ENCODE assay signal across 20 cellular contexts in the genomic region with DNA sequence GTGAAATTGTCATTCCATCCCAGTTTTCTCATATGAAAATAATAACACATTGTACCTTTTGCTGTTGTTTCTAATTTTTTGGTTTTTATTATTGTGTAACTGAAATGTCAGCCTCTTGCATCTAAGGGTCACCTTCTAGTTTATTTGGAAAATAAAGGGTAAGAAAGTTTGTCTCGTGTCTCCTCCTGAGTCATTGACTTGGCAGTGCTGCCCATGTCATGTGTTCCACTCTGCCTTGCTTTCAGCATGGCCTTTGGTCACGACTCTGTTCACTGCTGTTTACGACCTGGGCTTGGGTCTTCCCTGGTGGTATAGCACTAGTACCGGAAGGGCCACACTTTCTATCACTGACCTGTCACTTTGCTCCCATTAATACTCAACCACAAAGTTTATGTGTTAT.
DNase-seq lines count a peak whose midpoint lies in the region; ATAC-seq and TF ChIP-seq lines count a peak whose summit lies in the region.
"Had no signal": no experiment of that assay in that cellular context is flagged by ENCODE, and none has a peak within 500 bp of the region (broad histone marks: within the 10 kb centered on the region; RNA-seq: fewer than 3 reads in every experiment).

No MANE protein-coding gene starts in this region.

- H3K9ac ChIP-seq in GM23248: no peak overlapping the region

- no peak for ATAC-seq in left lobe of liver
- ATAC-seq in mucosa of descending colon: no peak
- ATAC-seq: K562, natural killer cell had no signal

- intact Hi-C loops in testis (cut with DNase I; ENCODE audit: low total_unique reads) (no loop called here), mucosa of descending colon (cut with DNase I, micrococcal nuclease) (loop anchor here in 1 of 2 donors (10.0 kb wide), 1 partner anchor 202 kb away; no protein-coding TSS in a partner anchor)

- H3K27me3 ChIP-seq in GM23248 (replicated peaks; ENCODE audit: insufficient read depth) (no peaks in the 10 kb centered on the region), testis (no peaks in the 10 kb centered on the region)
- H3K27me3 ChIP-seq: esophagus muscularis mucosa, hepatocyte had no signal

- TF ChIP-seq CTCF in choroid plexus epithelial cell (conservative IDR thresholded peaks at IDR 0.05; ENCODE audit: low read depth, low read length) (no peak), testis (IDR thresholded peaks at IDR 0.05) (no peak), mucosa of descending colon (IDR thresholded peaks at IDR 0.05) (no peak)

- H3K27ac ChIP-seq in GM23248 (no peak overlapping the region), testis (peak overlapping the region in 1 of 2 donors; percentile 58)
- H3K27ac ChIP-seq: esophagus muscularis mucosa, hepatocyte, prostate gland, RWPE1 had no signal

- H3K4me2 ChIP-seq in GM23248 (ENCODE audit: unreplicated experiment): no peak overlapping the region
- H3K4me2 ChIP-seq: hepatocyte had no signal

- H2AFZ ChIP-seq in GM23248: no peak overlapping the region
- H2AFZ ChIP-seq: hepatocyte had no signal

- no peaks in the 10 kb centered on the region for H3K79me2 ChIP-seq in GM23248 (ENCODE audit: insufficient read depth)
- H3K79me2 ChIP-seq: hepatocyte had no signal

- in situ Hi-C loops in GM23248 (cut with MboI): no loop called here

- no peak for TF ChIP-seq POLR2A in testis (IDR thresholded peaks at IDR 0.05)

- 39 to 40% methylated on average over 4 of the region's 4 CpGs for WGBS in GM23248 (ENCODE audit: low coverage in 1 of 2, low lambda C conversion rate in 2 of 2, missing lambda C conversion rate in 2 of 2), 2 experiments
- WGBS in testis, 2 donors: 50 to 65% methylated on average over 4 of the region's 4 CpGs

- no peaks in the 10 kb centered on the region for H3K9me2 ChIP-seq in GM23248 (ENCODE audit: insufficient read depth)

- no peaks in the 10 kb centered on the region for H3K9me3 ChIP-seq in GM23248 (ENCODE audit: low read depth)
- H3K9me3 ChIP-seq in testis: no peaks in the 10 kb centered on the region
- H3K9me3 ChIP-seq in mucosa of descending colon: no peaks in the 10 kb centered on the region
- H3K9me3 ChIP-seq: esophagus muscularis mucosa, prostate gland had no signal

- H3K4me1 ChIP-seq in GM23248 (ENCODE audit: insufficient read depth): no peaks in the 10 kb centered on the region
- no peaks in the 10 kb centered on the region for H3K4me1 ChIP-seq in testis
- H3K4me1 ChIP-seq in mucosa of descending colon (ENCODE audit: low read depth): no peaks in the 10 kb centered on the region
- H3K4me1 ChIP-seq: prostate gland had no signal

- no peaks in the 10 kb centered on the region for H3F3A ChIP-seq in GM23248 (ENCODE audit: insufficient read depth)

- H3K36me3 ChIP-seq in GM23248 (ENCODE audit: low read depth) (no peaks in the 10 kb centered on the region), testis (ENCODE audit: low read depth, missing control alignments) (no peaks in the 10 kb centered on the region), mucosa of descending colon (ENCODE audit: low read depth) (no peaks in the 10 kb centered on the region)
- H3K36me3 ChIP-seq: esophagus muscularis mucosa, prostate gland had no signal

- DNase-seq in GM23248 (peak; percentile 42), choroid plexus epithelial cell (ENCODE audit: low read depth) (peak; percentile 42), mucosa of gallbladder (ENCODE audit: low spot score) (peak; percentile 12), testis (peak; percentile 62), GDM1 (lab: John Stamatoyannopoulos, UW) (no peak), left lobe of liver (ENCODE audit: low spot score) (no peak), mucosa of descending colon (no peak), HPDE6-E6E7 (ENCODE audit: extremely low spot score) (no peak)
- DNase-seq: activated effector memory CD4-positive, alpha-beta T cell treated with anti-CD3 and anti-CD28 coated beads, Interleukin-2, amount 50 U/mL, for 16 hours; amygdala; effector CD8-positive, alpha-beta T cell; natural killer cell; NCI-H2029 treated with DMSO at 0.1 percent for 48 hours; NCI-H446; SW 1271 had no signal

- H4K20me1 ChIP-seq in GM23248 (ENCODE audit: insufficient read depth): no peaks in the 10 kb centered on the region

- no peak overlapping the region for H3K4me3 ChIP-seq in GM23248
- no peak overlapping the region for H3K4me3 ChIP-seq in choroid plexus epithelial cell (ENCODE audit: low read depth, low read length)
- no peak overlapping the region for H3K4me3 ChIP-seq in testis
- H3K4me3 ChIP-seq in mucosa of descending colon: no peak overlapping the region
- H3K4me3 ChIP-seq: esophagus muscularis mucosa, hepatocyte, K562, prostate gland had no signal

Comparison
In these comparisons a context has a peak if more than half of its experiments do, and no peak if none do; other contexts are left out.
1. DNase-seq: peak in GM23248 (single experiment), choroid plexus epithelial cell (single experiment), mucosa of gallbladder (single experiment) and testis (single experiment); none in GDM1 (single experiment), left lobe of liver (single experiment), mucosa of descending colon (0 of 3) and HPDE6-E6E7 (single experiment).